ENCODE assay signal across 1 cellular context in the genomic region with DNA sequence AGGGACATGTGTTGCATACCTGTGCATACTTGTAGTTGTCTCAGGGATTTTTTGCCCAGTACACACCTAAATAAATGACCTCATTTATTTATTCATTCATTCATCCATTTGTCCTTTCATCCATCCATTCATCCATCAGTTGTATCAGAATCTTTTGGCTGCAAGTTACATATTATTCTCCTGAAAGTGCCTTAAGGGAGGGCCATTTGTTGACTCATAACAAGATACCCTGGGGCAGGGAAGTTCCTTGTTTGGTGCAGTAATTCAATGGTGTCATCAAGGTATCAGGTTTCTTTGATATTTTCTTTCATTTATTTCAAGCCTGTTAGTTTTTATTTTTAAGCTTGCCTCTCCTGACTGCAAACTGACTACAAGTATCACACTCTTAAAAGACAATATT.
TF ChIP-seq lines count a peak whose summit lies in the region.

No MANE protein-coding gene starts in this region.

TF ChIP-seq in GM23338, 12 proteins besides CTCF, POLR2A, EP300 and RAD21 (continued from another document):
- TF ChIP-seq, protein P1, sequence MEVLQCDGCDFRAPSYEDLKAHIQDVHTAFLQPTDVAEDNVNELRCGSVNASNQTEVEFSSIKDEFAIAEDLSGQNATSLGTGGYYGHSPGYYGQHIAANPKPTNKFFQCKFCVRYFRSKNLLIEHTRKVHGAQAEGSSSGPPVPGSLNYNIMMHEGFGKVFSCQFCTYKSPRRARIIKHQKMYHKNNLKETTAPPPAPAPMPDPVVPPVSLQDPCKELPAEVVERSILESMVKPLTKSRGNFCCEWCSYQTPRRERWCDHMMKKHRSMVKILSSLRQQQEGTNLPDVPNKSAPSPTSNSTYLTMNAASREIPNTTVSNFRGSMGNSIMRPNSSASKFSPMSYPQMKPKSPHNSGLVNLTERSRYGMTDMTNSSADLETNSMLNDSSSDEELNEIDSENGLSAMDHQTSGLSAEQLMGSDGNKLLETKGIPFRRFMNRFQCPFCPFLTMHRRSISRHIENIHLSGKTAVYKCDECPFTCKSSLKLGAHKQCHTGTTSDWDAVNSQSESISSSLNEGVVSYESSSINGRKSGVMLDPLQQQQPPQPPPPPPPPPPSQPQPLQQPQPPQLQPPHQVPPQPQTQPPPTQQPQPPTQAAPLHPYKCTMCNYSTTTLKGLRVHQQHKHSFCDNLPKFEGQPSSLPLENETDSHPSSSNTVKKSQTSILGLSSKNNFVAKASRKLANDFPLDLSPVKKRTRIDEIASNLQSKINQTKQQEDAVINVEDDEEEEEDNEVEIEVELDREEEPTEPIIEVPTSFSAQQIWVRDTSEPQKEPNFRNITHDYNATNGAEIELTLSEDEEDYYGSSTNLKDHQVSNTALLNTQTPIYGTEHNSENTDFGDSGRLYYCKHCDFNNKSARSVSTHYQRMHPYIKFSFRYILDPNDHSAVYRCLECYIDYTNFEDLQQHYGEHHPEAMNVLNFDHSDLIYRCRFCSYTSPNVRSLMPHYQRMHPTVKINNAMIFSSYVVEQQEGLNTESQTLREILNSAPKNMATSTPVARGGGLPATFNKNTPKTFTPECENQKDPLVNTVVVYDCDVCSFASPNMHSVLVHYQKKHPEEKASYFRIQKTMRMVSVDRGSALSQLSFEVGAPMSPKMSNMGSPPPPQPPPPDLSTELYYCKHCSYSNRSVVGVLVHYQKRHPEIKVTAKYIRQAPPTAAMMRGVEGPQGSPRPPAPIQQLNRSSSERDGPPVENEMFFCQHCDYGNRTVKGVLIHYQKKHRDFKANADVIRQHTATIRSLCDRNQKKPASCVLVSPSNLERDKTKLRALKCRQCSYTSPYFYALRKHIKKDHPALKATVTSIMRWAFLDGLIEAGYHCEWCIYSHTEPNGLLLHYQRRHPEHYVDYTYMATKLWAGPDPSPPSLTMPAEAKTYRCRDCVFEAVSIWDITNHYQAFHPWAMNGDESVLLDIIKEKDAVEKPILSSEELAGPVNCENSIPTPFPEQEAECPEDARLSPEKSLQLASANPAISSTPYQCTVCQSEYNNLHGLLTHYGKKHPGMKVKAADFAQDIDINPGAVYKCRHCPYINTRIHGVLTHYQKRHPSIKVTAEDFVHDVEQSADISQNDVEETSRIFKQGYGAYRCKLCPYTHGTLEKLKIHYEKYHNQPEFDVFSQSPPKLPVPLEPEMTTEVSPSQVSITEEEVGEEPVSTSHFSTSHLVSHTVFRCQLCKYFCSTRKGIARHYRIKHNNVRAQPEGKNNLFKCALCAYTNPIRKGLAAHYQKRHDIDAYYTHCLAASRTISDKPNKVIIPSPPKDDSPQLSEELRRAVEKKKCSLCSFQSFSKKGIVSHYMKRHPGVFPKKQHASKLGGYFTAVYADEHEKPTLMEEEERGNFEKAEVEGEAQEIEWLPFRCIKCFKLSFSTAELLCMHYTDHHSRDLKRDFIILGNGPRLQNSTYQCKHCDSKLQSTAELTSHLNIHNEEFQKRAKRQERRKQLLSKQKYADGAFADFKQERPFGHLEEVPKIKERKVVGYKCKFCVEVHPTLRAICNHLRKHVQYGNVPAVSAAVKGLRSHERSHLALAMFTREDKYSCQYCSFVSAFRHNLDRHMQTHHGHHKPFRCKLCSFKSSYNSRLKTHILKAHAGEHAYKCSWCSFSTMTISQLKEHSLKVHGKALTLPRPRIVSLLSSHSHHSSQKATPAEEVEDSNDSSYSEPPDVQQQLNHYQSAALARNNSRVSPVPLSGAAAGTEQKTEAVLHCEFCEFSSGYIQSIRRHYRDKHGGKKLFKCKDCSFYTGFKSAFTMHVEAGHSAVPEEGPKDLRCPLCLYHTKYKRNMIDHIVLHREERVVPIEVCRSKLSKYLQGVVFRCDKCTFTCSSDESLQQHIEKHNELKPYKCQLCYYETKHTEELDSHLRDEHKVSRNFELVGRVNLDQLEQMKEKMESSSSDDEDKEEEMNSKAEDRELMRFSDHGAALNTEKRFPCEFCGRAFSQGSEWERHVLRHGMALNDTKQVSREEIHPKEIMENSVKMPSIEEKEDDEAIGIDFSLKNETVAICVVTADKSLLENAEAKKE (CRISPR knock-in tag; IDR thresholded peaks at IDR 0.05) = no peak
- TF ChIP-seq JUNB (IDR thresholded peaks at IDR 0.05; ENCODE audit: unreplicated experiment) (no peak), STAT1 (IDR thresholded peaks at IDR 0.05; ENCODE audit: unreplicated experiment) (no peak), ZNF331 (CRISPR knock-in tag; IDR thresholded peaks at IDR 0.05; ENCODE audit: low read depth) (no peak)
- TF ChIP-seq, protein P2, sequence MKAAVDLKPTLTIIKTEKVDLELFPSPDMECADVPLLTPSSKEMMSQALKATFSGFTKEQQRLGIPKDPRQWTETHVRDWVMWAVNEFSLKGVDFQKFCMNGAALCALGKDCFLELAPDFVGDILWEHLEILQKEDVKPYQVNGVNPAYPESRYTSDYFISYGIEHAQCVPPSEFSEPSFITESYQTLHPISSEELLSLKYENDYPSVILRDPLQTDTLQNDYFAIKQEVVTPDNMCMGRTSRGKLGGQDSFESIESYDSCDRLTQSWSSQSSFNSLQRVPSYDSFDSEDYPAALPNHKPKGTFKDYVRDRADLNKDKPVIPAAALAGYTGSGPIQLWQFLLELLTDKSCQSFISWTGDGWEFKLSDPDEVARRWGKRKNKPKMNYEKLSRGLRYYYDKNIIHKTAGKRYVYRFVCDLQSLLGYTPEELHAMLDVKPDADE (IDR thresholded peaks at IDR 0.05) = no peak
